ENCODE assay signal across 1 cellular context in the genomic region with DNA sequence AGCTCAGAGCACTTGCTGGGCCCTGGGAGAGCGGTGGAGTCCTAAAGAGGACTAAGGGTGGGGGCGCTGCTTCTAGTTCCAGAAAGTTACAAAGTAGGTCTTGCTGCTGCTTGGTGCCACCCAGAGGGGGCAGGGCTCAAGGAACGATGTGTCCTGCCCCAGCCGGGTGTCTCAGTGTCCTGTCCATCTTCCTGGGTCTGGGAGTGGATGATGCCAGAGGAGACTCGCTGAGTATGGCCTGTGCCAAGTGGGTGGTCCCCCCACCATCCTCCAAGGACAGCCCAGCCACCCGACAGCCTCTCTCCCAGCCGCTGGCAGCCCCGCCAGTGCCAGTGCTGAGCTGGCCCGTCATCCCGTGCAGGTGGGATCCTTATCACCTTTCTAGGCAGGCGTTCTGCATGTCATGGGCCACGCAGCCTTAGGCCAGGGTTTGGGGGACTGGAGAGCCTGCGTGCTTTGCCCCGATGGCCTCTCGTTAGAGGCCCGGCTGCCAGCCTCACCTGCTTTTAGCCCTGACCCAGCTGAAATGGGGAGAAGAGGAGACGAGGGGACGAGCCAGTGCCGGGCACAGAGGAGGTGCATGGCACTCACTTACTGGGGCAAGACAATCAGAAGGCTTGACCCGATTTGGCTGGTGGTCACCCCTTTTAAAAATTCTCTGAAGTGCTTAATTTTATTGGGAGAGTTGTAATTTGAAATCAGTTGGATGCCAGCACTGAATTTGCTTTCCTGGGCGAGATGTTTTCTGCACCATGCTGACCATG.
TF ChIP-seq lines count a peak whose summit lies in the region.

No MANE protein-coding gene starts in this region.

TF ChIP-seq in WTC11, 78 proteins besides CTCF, POLR2A, EP300 and RAD21 (continued from another document):
- TF ChIP-seq FOXP1 (CRISPR knock-in tag; IDR thresholded peaks at IDR 0.05; ENCODE audit: borderline replicate concordance): no peak
- TF ChIP-seq CBFB (CRISPR knock-in tag; IDR thresholded peaks at IDR 0.05; ENCODE audit: low read depth): no peak
- no peak for TF ChIP-seq NFYB (CRISPR knock-in tag; conservative IDR thresholded peaks at IDR 0.05; ENCODE audit: low read depth)
- TF ChIP-seq ZNF121 (CRISPR knock-in tag; IDR thresholded peaks at IDR 0.05): no peak
- TF ChIP-seq, protein P1, sequence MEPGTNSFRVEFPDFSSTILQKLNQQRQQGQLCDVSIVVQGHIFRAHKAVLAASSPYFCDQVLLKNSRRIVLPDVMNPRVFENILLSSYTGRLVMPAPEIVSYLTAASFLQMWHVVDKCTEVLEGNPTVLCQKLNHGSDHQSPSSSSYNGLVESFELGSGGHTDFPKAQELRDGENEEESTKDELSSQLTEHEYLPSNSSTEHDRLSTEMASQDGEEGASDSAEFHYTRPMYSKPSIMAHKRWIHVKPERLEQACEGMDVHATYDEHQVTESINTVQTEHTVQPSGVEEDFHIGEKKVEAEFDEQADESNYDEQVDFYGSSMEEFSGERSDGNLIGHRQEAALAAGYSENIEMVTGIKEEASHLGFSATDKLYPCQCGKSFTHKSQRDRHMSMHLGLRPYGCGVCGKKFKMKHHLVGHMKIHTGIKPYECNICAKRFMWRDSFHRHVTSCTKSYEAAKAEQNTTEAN (CRISPR knock-in tag; IDR thresholded peaks at IDR 0.05): no peak
- TF ChIP-seq, protein P2, sequence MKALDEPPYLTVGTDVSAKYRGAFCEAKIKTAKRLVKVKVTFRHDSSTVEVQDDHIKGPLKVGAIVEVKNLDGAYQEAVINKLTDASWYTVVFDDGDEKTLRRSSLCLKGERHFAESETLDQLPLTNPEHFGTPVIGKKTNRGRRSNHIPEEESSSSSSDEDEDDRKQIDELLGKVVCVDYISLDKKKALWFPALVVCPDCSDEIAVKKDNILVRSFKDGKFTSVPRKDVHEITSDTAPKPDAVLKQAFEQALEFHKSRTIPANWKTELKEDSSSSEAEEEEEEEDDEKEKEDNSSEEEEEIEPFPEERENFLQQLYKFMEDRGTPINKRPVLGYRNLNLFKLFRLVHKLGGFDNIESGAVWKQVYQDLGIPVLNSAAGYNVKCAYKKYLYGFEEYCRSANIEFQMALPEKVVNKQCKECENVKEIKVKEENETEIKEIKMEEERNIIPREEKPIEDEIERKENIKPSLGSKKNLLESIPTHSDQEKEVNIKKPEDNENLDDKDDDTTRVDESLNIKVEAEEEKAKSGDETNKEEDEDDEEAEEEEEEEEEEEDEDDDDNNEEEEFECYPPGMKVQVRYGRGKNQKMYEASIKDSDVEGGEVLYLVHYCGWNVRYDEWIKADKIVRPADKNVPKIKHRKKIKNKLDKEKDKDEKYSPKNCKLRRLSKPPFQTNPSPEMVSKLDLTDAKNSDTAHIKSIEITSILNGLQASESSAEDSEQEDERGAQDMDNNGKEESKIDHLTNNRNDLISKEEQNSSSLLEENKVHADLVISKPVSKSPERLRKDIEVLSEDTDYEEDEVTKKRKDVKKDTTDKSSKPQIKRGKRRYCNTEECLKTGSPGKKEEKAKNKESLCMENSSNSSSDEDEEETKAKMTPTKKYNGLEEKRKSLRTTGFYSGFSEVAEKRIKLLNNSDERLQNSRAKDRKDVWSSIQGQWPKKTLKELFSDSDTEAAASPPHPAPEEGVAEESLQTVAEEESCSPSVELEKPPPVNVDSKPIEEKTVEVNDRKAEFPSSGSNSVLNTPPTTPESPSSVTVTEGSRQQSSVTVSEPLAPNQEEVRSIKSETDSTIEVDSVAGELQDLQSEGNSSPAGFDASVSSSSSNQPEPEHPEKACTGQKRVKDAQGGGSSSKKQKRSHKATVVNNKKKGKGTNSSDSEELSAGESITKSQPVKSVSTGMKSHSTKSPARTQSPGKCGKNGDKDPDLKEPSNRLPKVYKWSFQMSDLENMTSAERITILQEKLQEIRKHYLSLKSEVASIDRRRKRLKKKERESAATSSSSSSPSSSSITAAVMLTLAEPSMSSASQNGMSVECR (CRISPR knock-in tag; IDR thresholded peaks at IDR 0.05; ENCODE audit: borderline replicate concordance): no peak
- no peak for TF ChIP-seq TEAD4 (CRISPR knock-in tag; IDR thresholded peaks at IDR 0.05)
- TF ChIP-seq SMAD4 (CRISPR knock-in tag; IDR thresholded peaks at IDR 0.05): no peak
- TF ChIP-seq RORB (CRISPR knock-in tag; IDR thresholded peaks at IDR 0.05): no peak
- TF ChIP-seq, protein P3, sequence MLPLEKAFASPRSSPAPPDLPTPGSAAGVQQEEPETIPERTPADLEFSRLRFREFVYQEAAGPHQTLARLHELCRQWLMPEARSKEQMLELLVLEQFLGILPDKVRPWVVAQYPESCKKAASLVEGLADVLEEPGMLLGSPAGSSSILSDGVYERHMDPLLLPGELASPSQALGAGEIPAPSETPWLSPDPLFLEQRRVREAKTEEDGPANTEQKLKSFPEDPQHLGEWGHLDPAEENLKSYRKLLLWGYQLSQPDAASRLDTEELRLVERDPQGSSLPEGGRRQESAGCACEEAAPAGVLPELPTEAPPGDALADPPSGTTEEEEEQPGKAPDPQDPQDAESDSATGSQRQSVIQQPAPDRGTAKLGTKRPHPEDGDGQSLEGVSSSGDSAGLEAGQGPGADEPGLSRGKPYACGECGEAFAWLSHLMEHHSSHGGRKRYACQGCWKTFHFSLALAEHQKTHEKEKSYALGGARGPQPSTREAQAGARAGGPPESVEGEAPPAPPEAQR (CRISPR knock-in tag; IDR thresholded peaks at IDR 0.05): no peak
TF ChIP-seq in WTC11: peak in this region for 0.
